In genomic region chr2:40543381-40543780, GRCh38 we compare ENCODE assay signal across 18 cellular contexts.
DNase-seq lines count a peak whose midpoint lies in the region; FAIRE-seq and TF ChIP-seq lines count a peak whose summit lies in the region.
"Had no signal": no experiment of that assay in that cellular context is flagged by ENCODE, and none has a peak within 500 bp of the region (broad histone marks: within the 10 kb centered on the region; RNA-seq: fewer than 3 reads in every experiment).

No MANE protein-coding gene starts in this region.

- no peaks in the 10 kb centered on the region for H3K23me2 ChIP-seq in H1 (ENCODE audit: low read depth, low read length)

- H2BK20ac ChIP-seq in H1 (ENCODE audit: low read length) = no peak overlapping the region

- no peak overlapping the region for H4K5ac ChIP-seq in H1 (ENCODE audit: insufficient read length, low read depth, low read length)

- H4K8ac ChIP-seq in H1 (ENCODE audit: extremely low read depth, insufficient read depth, low read length) = no peak overlapping the region

- TF ChIP-seq POLR2A in H1 (IDR thresholded peaks at IDR 0.05; ENCODE audit: control extremely low read depth in 1 of 2, low read depth in 2 of 2, low read length in 2 of 2) = no peak

- H2AFZ ChIP-seq in H1 (ENCODE audit: low read length) = peak overlapping the region; percentile 44; the same call in 1 of the 2 replicates

- TF ChIP-seq CTCF in H1 (IDR thresholded peaks at IDR 0.05; ENCODE audit: control extremely low read depth in 1 of 3, insufficient read depth in 1 of 3, low read depth in 1 of 3, low read length in 3 of 3) = no peak
- no peak for TF ChIP-seq CTCF in kidney epithelial cell (IDR thresholded peaks at IDR 0.05; ENCODE audit: insufficient read depth, low read length, poor library complexity, severe bottlenecking)

- H3K27ac ChIP-seq in H1 (ENCODE audit: low read depth, low read length) (no peak overlapping the region), small intestine (ENCODE audit: low read depth in 1 of 2, low read length in 1 of 2) (no peak overlapping the region)
- H3K27ac ChIP-seq: 22Rv1, A549, BLaER1 had no signal

- no peak overlapping the region for H4K91ac ChIP-seq in H1 (replicated peaks; ENCODE audit: insufficient read length, low read length)

- no peak overlapping the region for H3K27ac Mint-ChIP-seq in activated T-cell treated with anti-CD3 and anti-CD28 coated beads, Interleukin-2, amount 50 U/mL, for 24 hours
- H3K27ac Mint-ChIP-seq: CD14-positive monocyte; CD8-positive, alpha-beta T cell had no signal

- H3K9me3 Mint-ChIP-seq in activated T-cell treated with anti-CD3 and anti-CD28 coated beads, Interleukin-2, amount 50 U/mL, for 24 hours = no peaks in the 10 kb centered on the region
- H3K9me3 Mint-ChIP-seq: CD14-positive monocyte, H9 had no signal

- no peak for TF ChIP-seq RAD21 in H1 (IDR thresholded peaks at IDR 0.05 in 1 of 2, conservative IDR thresholded peaks at IDR 0.05 in 1 of 2; ENCODE audit: low read depth in 2 of 2, low read length in 2 of 2)

- no peak overlapping the region for H2BK15ac ChIP-seq in H1 (ENCODE audit: low read length)

- 86% methylated on average over 2 of the region's 2 CpGs; no CpG with 5 or more reads in 1 of the 2 experiments for WGBS in H1 (ENCODE audit: extremely low coverage in 1 of 2, insufficient coverage in 1 of 2, insufficient read length in 1 of 2, insufficient replicate concordance in 2 of 2, low coverage in 1 of 2, low lambda C conversion rate in 2 of 2, missing lambda C conversion rate in 1 of 2), 2 experiments
- 21 to 62% (median 40%) methylated on average over 2 of the region's 2 CpGs for WGBS in small intestine, 3 donors

- H3K4me3 Mint-ChIP-seq in activated T-cell treated with anti-CD3 and anti-CD28 coated beads, Interleukin-2, amount 50 U/mL, for 24 hours = no peak overlapping the region
- H3K4me3 Mint-ChIP-seq: CD14-positive monocyte; CD8-positive, alpha-beta T cell; H9 had no signal

- no peak overlapping the region for H3K4me2 ChIP-seq in H1 (ENCODE audit: insufficient read depth in 1 of 2, low read depth in 2 of 2, low read length in 2 of 2)
- H3K4me2 ChIP-seq: A549, BLaER1 had no signal

- H3K9me3 ChIP-seq in H1 (ENCODE audit: insufficient read depth in 2 of 2, low read depth in 1 of 2, low read length in 1 of 2) = no peaks in the 10 kb centered on the region
- no peaks in the 10 kb centered on the region for H3K9me3 ChIP-seq in small intestine (ENCODE audit: control insufficient read depth, low read depth)
- H3K9me3 ChIP-seq: A549, BLaER1 had no signal

- H3K36me3 ChIP-seq in H1 (ENCODE audit: control insufficient read depth in 2 of 4, insufficient read depth in 4 of 4, low read length in 3 of 4) (no peaks in the 10 kb centered on the region), kidney epithelial cell (ENCODE audit: control insufficient read depth, insufficient read depth, low read length) (no peaks in the 10 kb centered on the region), small intestine (ENCODE audit: control insufficient read depth in 2 of 2, insufficient read depth in 2 of 2, low read length in 2 of 2) (no peaks in the 10 kb centered on the region)
- H3K36me3 ChIP-seq: BLaER1 had no signal

- no peak overlapping the region for H2AK5ac ChIP-seq in H1 (ENCODE audit: low read depth, low read length)

- DNase-seq in DMS79 treated with DMSO at 0.1 percent for 48 hours (lab: John Stamatoyannopoulos, UW) (peak; percentile 15), DMS79 (lab: John Stamatoyannopoulos, UW) (no peak), H1 (ENCODE audit: low read depth in 1 of 2, low spot score in 2 of 2) (no peak), kidney epithelial cell (ENCODE audit: low read depth) (peak; percentile 31), small intestine (peak; percentile 49), COLO829 (ENCODE audit: low spot score) (no peak)
- no peak for DNase-seq in activated T-cell treated with anti-CD3 and anti-CD28 coated beads, Interleukin-2, amount 50 U/mL, for 24 hours
- DNase-seq: AML-193; CD8-positive, alpha-beta T cell; COR-L47; DMS 273 treated with DMSO at 0.1 percent for 48 hours; GF-D8; GOT3; H9 had no signal

- no peak overlapping the region for H3K4ac ChIP-seq in H1 (replicated peaks; ENCODE audit: insufficient read length, low read depth, low read length)

- H3K27me3 Mint-ChIP-seq in activated T-cell treated with anti-CD3 and anti-CD28 coated beads, Interleukin-2, amount 50 U/mL, for 24 hours = no peaks in the 10 kb centered on the region

- H3K79me1 ChIP-seq in H1 (ENCODE audit: low read depth, low read length) = no peaks in the 10 kb centered on the region

- CTCF ChIA-PET in H1 (lab: Charles Lee; ENCODE audit: partially characterized antibody) = interaction anchor here (0.7 to 2.6 kb wide), 6 partner anchors 12 to 630 kb away, joined by 3 to 14 read pairs (median 4); no protein-coding TSS in a partner anchor

- H2BK12ac ChIP-seq in H1 (ENCODE audit: low read depth, low read length) = no peak overlapping the region

- no peak overlapping the region for H3K4me3 ChIP-seq in H1 (ENCODE audit: extremely low read depth in 1 of 4, insufficient read depth in 2 of 4, low read depth in 3 of 4, low read length in 4 of 4)
- H3K4me3 ChIP-seq in kidney epithelial cell (ENCODE audit: low read depth, low read length) = no peak overlapping the region
- H3K4me3 ChIP-seq in small intestine (ENCODE audit: low read depth in 1 of 2, low read length in 2 of 2) = no peak overlapping the region
- H3K4me3 ChIP-seq: A549, BLaER1 had no signal

- H3K4me1 Mint-ChIP-seq in activated T-cell treated with anti-CD3 and anti-CD28 coated beads, Interleukin-2, amount 50 U/mL, for 24 hours (ENCODE audit: low read depth) = no peaks in the 10 kb centered on the region

- no peaks in the 10 kb centered on the region for H4K20me1 ChIP-seq in H1 (replicated peaks in 1 of 2; ENCODE audit: control insufficient read depth in 1 of 2, insufficient read depth in 2 of 2, low read length in 2 of 2)
- H4K20me1 ChIP-seq: BLaER1 had no signal

- H3K23ac ChIP-seq in H1 (ENCODE audit: insufficient read length) = no peak overlapping the region

- POLR2A ChIA-PET in H1 (lab: Charles Lee; ENCODE audit: partially characterized antibody) = no interaction called here

- H3K79me2 ChIP-seq in H1 (ENCODE audit: control insufficient read depth in 1 of 2, insufficient read depth in 2 of 2, low read length in 2 of 2) = no peaks in the 10 kb centered on the region

- H3K56ac ChIP-seq in H1 (replicated peaks; ENCODE audit: insufficient read length, low read depth, low read length) = no peak overlapping the region

- no peak overlapping the region for H3K9ac ChIP-seq in H1 (replicated peaks in 1 of 4; ENCODE audit: extremely low read depth in 1 of 4, low read depth in 3 of 4, low read length in 3 of 4)
- H3K9ac ChIP-seq: BLaER1 had no signal

- H3K14ac ChIP-seq in H1 (ENCODE audit: insufficient read length) = no peak overlapping the region

- H3K4me1 ChIP-seq in H1 (replicated peaks in 1 of 4; ENCODE audit: control insufficient read depth in 3 of 4, insufficient read depth in 4 of 4, low read length in 3 of 4) (peaks cover 0 to 7% (median 6%) of the 10 kb centered on the region in 4 experiments; a peak in 3 of 7 replicates), small intestine (ENCODE audit: control insufficient read depth in 2 of 2, insufficient read depth in 1 of 2, low read depth in 1 of 2, low read length in 1 of 2) (peaks cover 3 to 7% of the 10 kb centered on the region in 2 donors)
- H3K4me1 ChIP-seq: A549, BLaER1 had no signal

- H3K27me3 ChIP-seq in H1 (replicated peaks in 1 of 4; ENCODE audit: control insufficient read depth in 3 of 4, extremely low read depth in 1 of 4, insufficient read depth in 3 of 4, low read length in 3 of 4) = no peaks in the 10 kb centered on the region
- no peaks in the 10 kb centered on the region for H3K27me3 ChIP-seq in kidney epithelial cell (ENCODE audit: control insufficient read depth, insufficient read depth, low read length)
- no peaks in the 10 kb centered on the region for H3K27me3 ChIP-seq in small intestine (ENCODE audit: control insufficient read depth in 2 of 2, insufficient read depth in 2 of 2, low read length in 2 of 2)
- H3K27me3 ChIP-seq: BLaER1 had no signal

- FAIRE-seq in H1 (lab: Jason Lieb, UNC) = no peak
- FAIRE-seq in small intestine (lab: Jason Lieb, UNC) = no peak
- FAIRE-seq: A549 had no signal

- no peak overlapping the region for H2BK120ac ChIP-seq in H1 (replicated peaks; ENCODE audit: low read depth, low read length)

- no peak for TF ChIP-seq EP300 in H1 (IDR thresholded peaks at IDR 0.05; ENCODE audit: borderline replicate concordance in 1 of 2, low read depth in 2 of 2, low read length in 2 of 2)

- no peaks in the 10 kb centered on the region for H3K36me3 Mint-ChIP-seq in activated T-cell treated with anti-CD3 and anti-CD28 coated beads, Interleukin-2, amount 50 U/mL, for 24 hours (ENCODE audit: low read depth)
- H3K36me3 Mint-ChIP-seq: CD14-positive monocyte; CD8-positive, alpha-beta T cell had no signal

- no peak overlapping the region for H2BK5ac ChIP-seq in H1 (ENCODE audit: low read depth, low read length)

- no peak overlapping the region for H3K18ac ChIP-seq in H1 (ENCODE audit: extremely low read depth, low read length)

TF ChIP-seq in H1, 55 proteins besides CTCF, POLR2A, EP300 and RAD21 (continues in another document):
- no peak for TF ChIP-seq SUZ12 (IDR thresholded peaks at IDR 0.05; ENCODE audit: low read length)
- no peak for TF ChIP-seq CTBP2 (IDR thresholded peaks at IDR 0.05; ENCODE audit: borderline replicate concordance, insufficient read depth, insufficient read length, low read length)
- no peak for TF ChIP-seq SRF (IDR thresholded peaks at IDR 0.05; ENCODE audit: low read depth, low read length)
- no peak for TF ChIP-seq ASH2L (IDR thresholded peaks at IDR 0.05; ENCODE audit: low read length)
- TF ChIP-seq EGR1 (IDR thresholded peaks at IDR 0.05; ENCODE audit: borderline replicate concordance, low read depth, low read length) = no peak
- TF ChIP-seq RFX5 (IDR thresholded peaks at IDR 0.05; ENCODE audit: borderline replicate concordance, low read depth, low read length) = no peak
- TF ChIP-seq CHD2 (IDR thresholded peaks at IDR 0.05; ENCODE audit: low read length) = no peak
- no peak for TF ChIP-seq JUND (IDR thresholded peaks at IDR 0.05; ENCODE audit: low read length)
- TF ChIP-seq NRF1 (IDR thresholded peaks at IDR 0.05; ENCODE audit: low read depth, low read length) = no peak
- no peak for TF ChIP-seq FOSL1 (IDR thresholded peaks at IDR 0.05; ENCODE audit: insufficient read depth, low read depth, low read length)
- TF ChIP-seq GABPA (IDR thresholded peaks at IDR 0.05; ENCODE audit: borderline replicate concordance, insufficient read depth, low read length) = no peak
- no peak for TF ChIP-seq JUN (IDR thresholded peaks at IDR 0.05; ENCODE audit: low read depth, low read length)
- TF ChIP-seq KDM1A (IDR thresholded peaks at IDR 0.05; ENCODE audit: borderline replicate concordance, low read length) = no peak
- no peak for TF ChIP-seq SIRT6 (IDR thresholded peaks at IDR 0.05; ENCODE audit: low read length)
- no peak for TF ChIP-seq EZH2 (IDR thresholded peaks at IDR 0.05; ENCODE audit: low read depth, low read length, severe bottlenecking)

Comparison
In these comparisons a context has a peak if more than half of its experiments do, and no peak if none do; other contexts are left out.
1. DNase-seq: peak in DMS79 treated with DMSO at 0.1 percent for 48 hours (single experiment), kidney epithelial cell (single experiment) and small intestine (single experiment); none in DMS79 (single experiment), H1 (0 of 2), COLO829 (single experiment) and activated T-cell treated with anti-CD3 and anti-CD28 coated beads, Interleukin-2, amount 50 U/mL, for 24 hours (single experiment).